In the genomic region with DNA sequence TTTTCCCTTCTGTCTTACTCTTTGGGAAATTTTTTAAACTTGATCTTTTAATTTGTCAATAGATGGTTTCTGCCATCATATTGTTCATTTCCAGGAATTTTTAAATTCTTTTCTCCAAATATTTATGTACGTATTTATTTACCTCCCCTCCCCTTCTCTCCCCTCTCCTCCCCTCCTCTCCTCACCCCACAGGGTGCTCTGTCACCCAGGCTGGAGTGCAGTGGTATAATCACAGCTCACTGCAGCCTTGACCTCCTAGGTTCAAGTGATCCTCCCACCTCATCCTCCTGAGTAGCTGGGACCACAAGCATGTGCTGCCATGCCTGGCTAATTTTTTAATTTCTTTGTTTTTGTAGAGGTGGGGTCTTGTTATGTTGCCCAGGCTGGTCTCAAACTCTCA, we compare ENCODE assay signal across 24 cellular contexts.
"Had no signal": no experiment of that assay in that cellular context is flagged by ENCODE, and none has a peak within 500 bp of the region (broad histone marks: within the 10 kb centered on the region; RNA-seq: fewer than 3 reads in every experiment).

No MANE protein-coding gene starts in this region.

- H3K4me1 Mint-ChIP-seq: stimulated activated naive CD8-positive, alpha-beta T cell treated with anti-CD3 and anti-CD28 coated beads, Interleukin-15, amount 100 ng/mL, for 72 hours had no signal

- H3K9me3 ChIP-seq: ascending aorta, gastroesophageal sphincter, prostate gland, suprapubic skin, vagina had no signal

- H3K4me3 ChIP-seq: ascending aorta, gastroesophageal sphincter, prostate gland, skin epidermis, suprapubic skin, vagina had no signal

- DNase-seq: activated CD4-positive, alpha-beta T cell treated with anti-CD3 and anti-CD28 coated beads, Interleukin-2, amount 50 U/mL, for 1 hour; activated CD4-positive, CD25-positive, alpha-beta regulatory T cell treated with anti-CD3 and anti-CD28 coated beads, Interleukin-2, amount 50 U/mL, for 72 hours; activated CD8-positive, alpha-beta memory T cell treated with anti-CD3 and anti-CD28 coated beads, Interleukin-2, amount 50 U/mL, for 4 hours; activated effector memory CD4-positive, alpha-beta T cell treated with anti-CD3 and anti-CD28 coated beads, Interleukin-2, amount 50 U/mL, for 16 hours; activated naive CD4-positive, alpha-beta T cell treated with anti-CD3 and anti-CD28 coated beads, Interleukin-2, amount 50 U/mL, for 16 hours; activated T-cell treated with anti-CD3 and anti-CD28 coated beads, Interleukin-2, amount 50 U/mL, for 72 hours; cerebellar nuclear complex; effector CD4-positive, alpha-beta T cell; natural killer cell; nucleus accumbens; right cardiac atrium; stimulated activated CD4-positive, alpha-beta T cell treated with anti-CD3 and anti-CD28 coated beads, Interleukin-15, amount 100 ng/mL, for 24 hours; stimulated activated CD4-positive, alpha-beta T cell treated with anti-CD3 and anti-CD28 coated beads, Interleukin-2, amount 100 ng/mL, for 48 hours; stimulated activated naive CD8-positive, alpha-beta T cell treated with anti-CD3 and anti-CD28 coated beads, Interleukin-15, amount 100 ng/mL, for 72 hours; T1000; trophoblast cell had no signal

- ATAC-seq: activated T-cell treated with anti-CD3 and anti-CD28 coated beads, Interleukin-2, amount 50 U/mL, for 72 hours; esophagus mucosa; gastroesophageal sphincter; natural killer cell; stimulated activated naive CD8-positive, alpha-beta T cell treated with anti-CD3 and anti-CD28 coated beads, Interleukin-15, amount 100 ng/mL, for 72 hours had no signal

- H3K27ac Mint-ChIP-seq: activated T-cell treated with anti-CD3 and anti-CD28 coated beads, Interleukin-2, amount 50 U/mL, for 72 hours; natural killer cell; stimulated activated naive CD8-positive, alpha-beta T cell treated with anti-CD3 and anti-CD28 coated beads, Interleukin-15, amount 100 ng/mL, for 72 hours had no signal

- H3K27ac ChIP-seq: ascending aorta, gastroesophageal sphincter, prostate gland, suprapubic skin, vagina had no signal

- FAIRE-seq: bronchial epithelial cell had no signal

- H3K9me3 Mint-ChIP-seq: activated T-cell treated with anti-CD3 and anti-CD28 coated beads, Interleukin-2, amount 50 U/mL, for 72 hours; natural killer cell; stimulated activated naive CD8-positive, alpha-beta T cell treated with anti-CD3 and anti-CD28 coated beads, Interleukin-15, amount 100 ng/mL, for 72 hours had no signal

- H3K27me3 ChIP-seq: ascending aorta, gastroesophageal sphincter, suprapubic skin, vagina had no signal

- H3K36me3 Mint-ChIP-seq: natural killer cell had no signal

- H3K4me3 Mint-ChIP-seq: activated T-cell treated with anti-CD3 and anti-CD28 coated beads, Interleukin-2, amount 50 U/mL, for 72 hours; natural killer cell; stimulated activated naive CD8-positive, alpha-beta T cell treated with anti-CD3 and anti-CD28 coated beads, Interleukin-15, amount 100 ng/mL, for 72 hours had no signal

- H3K4me1 ChIP-seq: prostate gland had no signal

- H3K36me3 ChIP-seq: ascending aorta, gastroesophageal sphincter, prostate gland, suprapubic skin, vagina had no signal
